17 cellular contexts compared by ENCODE assay signal in genomic region chr3:45555666-45556065, GRCh38.
"Had no signal": no experiment of that assay in that cellular context is flagged by ENCODE, and none has a peak within 500 bp of the region (broad histone marks: within the 10 kb centered on the region; RNA-seq: fewer than 3 reads in every experiment).

No MANE protein-coding gene starts in this region.

- H3K36me3 ChIP-seq: esophagus squamous epithelium, neutrophil, suprapubic skin, tibial artery, upper lobe of left lung, vagina had no signal

- H3K4me3 Mint-ChIP-seq: effector memory CD8-positive, alpha-beta T cell; naive thymus-derived CD8-positive, alpha-beta T cell; stimulated activated effector memory CD8-positive, alpha-beta T cell treated with anti-CD3 and anti-CD28 coated beads, Interleukin-12 subunit alpha, Interleukin-12 subunit beta, amount 100 ng/mL, for 72 hours had no signal

- H3K9me3 Mint-ChIP-seq: effector memory CD8-positive, alpha-beta T cell; stimulated activated effector memory CD8-positive, alpha-beta T cell treated with anti-CD3 and anti-CD28 coated beads, Interleukin-12 subunit alpha, Interleukin-12 subunit beta, amount 100 ng/mL, for 72 hours had no signal

- H3K9me3 ChIP-seq: esophagus squamous epithelium, mucosa of descending colon, neutrophil, suprapubic skin, tibial artery, upper lobe of left lung, vagina had no signal

- DNase-seq: effector memory CD8-positive, alpha-beta T cell; esophagus squamous epithelium; foreskin fibroblast; left colon; mucosa of descending colon; naive thymus-derived CD8-positive, alpha-beta T cell; stimulated activated CD4-positive, alpha-beta T cell treated with anti-CD3 and anti-CD28 coated beads, Interleukin-2, amount 100 ng/mL, for 48 hours; stimulated activated CD8-positive, alpha-beta memory T cell treated with anti-CD3 and anti-CD28 coated beads, Interleukin-4, amount 100 ng/mL, for 48 hours; stimulated activated naive CD8-positive, alpha-beta T cell treated with anti-CD3 and anti-CD28 coated beads, Interleukin-15, Interleukin-2, amounts not matched to agents 100 U/mL and 50 U/mL, for 24 hours; tibial artery; upper lobe of left lung had no signal

- H3K27ac ChIP-seq: esophagus squamous epithelium, hepatocyte, neutrophil, suprapubic skin, tibial artery, upper lobe of left lung, vagina had no signal

- H3K27me3 ChIP-seq: esophagus squamous epithelium, hepatocyte, suprapubic skin, tibial artery, upper lobe of left lung, vagina had no signal

- H3K4me3 ChIP-seq: esophagus squamous epithelium, hepatocyte, mucosa of descending colon, smooth muscle cell, suprapubic skin, tibial artery, upper lobe of left lung, vagina had no signal

- ATAC-seq: effector memory CD8-positive, alpha-beta T cell; naive thymus-derived CD8-positive, alpha-beta T cell; stimulated activated effector memory CD8-positive, alpha-beta T cell treated with anti-CD3 and anti-CD28 coated beads, Interleukin-12 subunit alpha, Interleukin-12 subunit beta, amount 100 ng/mL, for 72 hours; stimulated activated naive CD8-positive, alpha-beta T cell treated with anti-CD3 and anti-CD28 coated beads, Interleukin-15, Interleukin-2, amounts not matched to agents 100 U/mL and 50 U/mL, for 24 hours had no signal

- H3K27ac Mint-ChIP-seq: effector memory CD8-positive, alpha-beta T cell; naive thymus-derived CD8-positive, alpha-beta T cell had no signal

- H3K27me3 Mint-ChIP-seq: naive thymus-derived CD8-positive, alpha-beta T cell had no signal

- H3K36me3 Mint-ChIP-seq: stimulated activated effector memory CD8-positive, alpha-beta T cell treated with anti-CD3 and anti-CD28 coated beads, Interleukin-12 subunit alpha, Interleukin-12 subunit beta, amount 100 ng/mL, for 72 hours had no signal
